8 cellular contexts compared by ENCODE assay signal in genomic region chr17:29617125-29617480, GRCh38. TPM values are rescaled to one million over a fixed set of nuclear protein-coding genes. Genes with fewer than 3 reads are reported as not detected.
A peak's percentile ranks its signal among the peaks of the same experiment; 100 is the strongest.
DNase-seq lines count a peak whose midpoint lies in the region; ATAC-seq and TF ChIP-seq lines count a peak whose summit lies in the region.

No MANE protein-coding gene starts in this region.

- TF ChIP-seq CTCF in 22Rv1 (IDR thresholded peaks at IDR 0.05) = peak; percentile 87
- TF ChIP-seq CTCF in tibial artery (IDR thresholded peaks at IDR 0.05) = peak; percentile 38 to 51

- H3K4me3 Mint-ChIP-seq in activated naive CD4-positive, alpha-beta T cell treated with anti-CD3 and anti-CD28 coated beads for 36 hours = peak overlapping the region; percentile 81

- CTCF ChIA-PET in activated naive CD4-positive, alpha-beta T cell treated with anti-CD3 and anti-CD28 coated beads for 36 hours (lab: Charles Lee) = interaction anchor here (0.6 to 8.6 kb wide), 47 partner anchors 8 to 394 kb away, joined by 3 to 91 read pairs (median 5); partner anchors contain the start of genes ABHD15, ANKRD13B, SSH2 and TP53I13

- DNase-seq in SK-MEL-5 (ENCODE audit: low read depth, low spot score) = peak; percentile 33
- peak; percentile 97 for DNase-seq in activated naive CD4-positive, alpha-beta T cell treated with anti-CD3 and anti-CD28 coated beads for 36 hours
- DNase-seq in head of caudate nucleus = peak; percentile 78 to 96 (median 91)
- peak; percentile 83 for DNase-seq in pons (ENCODE audit: low spot score)
- DNase-seq in tibial artery = peak; percentile 78 to 87

- H3K27me3 Mint-ChIP-seq in activated naive CD4-positive, alpha-beta T cell treated with anti-CD3 and anti-CD28 coated beads for 36 hours (ENCODE audit: low read depth) = peaks cover 9% of the 10 kb centered on the region

- WGBS in HUES64 = 7% methylated on average over 16 of the region's 16 CpGs

- peaks cover 3% of the 10 kb centered on the region for H3K36me3 Mint-ChIP-seq in activated naive CD4-positive, alpha-beta T cell treated with anti-CD3 and anti-CD28 coated beads for 36 hours (ENCODE audit: low read depth)

- H3K27me3 ChIP-seq in HUES64 (ENCODE audit: insufficient read depth, low read length) (peaks cover 82% of the 10 kb centered on the region), tibial artery (peaks cover 0 to 6% of the 10 kb centered on the region in 2 donors)

- H3K9me3 Mint-ChIP-seq in activated naive CD4-positive, alpha-beta T cell treated with anti-CD3 and anti-CD28 coated beads for 36 hours = no peaks in the 10 kb centered on the region

- peak overlapping the region; percentile 70 for H3K27ac ChIP-seq in 22Rv1
- no peak overlapping the region for H3K27ac ChIP-seq in HUES64 (ENCODE audit: low read depth, low read length)
- H3K27ac ChIP-seq in tibial artery = peak overlapping the region in 1 of 2 donors; percentile 15

- H3K4me1 Mint-ChIP-seq in activated naive CD4-positive, alpha-beta T cell treated with anti-CD3 and anti-CD28 coated beads for 36 hours (ENCODE audit: low read depth) = peaks cover 48% of the 10 kb centered on the region

- H3K4me3 ChIP-seq in HUES64 (ENCODE audit: low read length) = peak overlapping the region; percentile 65
- H3K4me3 ChIP-seq in tibial artery = peak overlapping the region; percentile 34 to 42

- H3K4me1 ChIP-seq in HUES64 (ENCODE audit: insufficient read depth, low read length) (peaks cover 19% of the 10 kb centered on the region), tibial artery (peaks cover 0 to 94% (median 73%) of the 10 kb centered on the region in 4 donors)

- ATAC-seq in GM18861 (IDR thresholded peaks at IDR 0.05; ENCODE audit: unreplicated experiment) = peak; percentile 42

- H3K36me3 ChIP-seq in HUES64 (ENCODE audit: insufficient read depth, low read length) (no peaks in the 10 kb centered on the region), tibial artery (no peaks in the 10 kb centered on the region)

- intact Hi-C loops in activated naive CD4-positive, alpha-beta T cell treated with anti-CD3 and anti-CD28 coated beads for 36 hours (cut with micrococcal nuclease) = loop anchor here (1.0 to 5.0 kb wide), 6 partner anchors 22 to 314 kb away; partner anchors contain the start of genes GIT1 and TAOK1
- intact Hi-C loops in head of caudate nucleus (cut with DNase I) = loop anchor here (5.0 kb wide), 1 partner anchor 315 kb away; the partner anchor contains the start of gene SSH2
- intact Hi-C loops in tibial artery (cut with DNase I; ENCODE audit: low total_unique reads) = no loop called here

- H3K9me3 ChIP-seq in HUES64 (ENCODE audit: insufficient read depth, low read depth, low read length) (no peaks in the 10 kb centered on the region), tibial artery (no peaks in the 10 kb centered on the region)

- in situ Hi-C loops in SK-MEL-5 (cut with HindIII; ENCODE audit: low pct_unique_long_range_greater_than_20kb, low sequenced_read_pairs) = no loop called here

- no peak overlapping the region for H3K9ac ChIP-seq in HUES64 (ENCODE audit: low read depth, low read length)

- H3K27ac Mint-ChIP-seq in activated naive CD4-positive, alpha-beta T cell treated with anti-CD3 and anti-CD28 coated beads for 36 hours = peak overlapping the region; percentile 80

RNA-seq across cellular contexts. Expression of gene CORO6, which starts 5.6 kb away (rescaled TPM):
- polyA plus RNA-seq in HUES64 (2013, experiment 1 of 2) = 1.1 TPM
- polyA plus RNA-seq in HUES64 (2013, experiment 2 of 2) = 2.1 TPM
- 0.13 and 0.21 TPM in 2 replicates for total RNA-seq in SK-MEL-5 (2014; rRNA removed; shearing (Covaris generic))
- polyA plus RNA-seq in SK-MEL-5 (2015; cell fraction: cytosol; rRNA removed) = 0.07 and 0.08 TPM in 2 replicates
- polyA plus RNA-seq in SK-MEL-5 (2015; cell fraction: nucleus; rRNA removed) = 7.9 and 10.8 TPM in 2 replicates
- 10 to 100 TPM; 24.8 to 27.3 TPM for total RNA-seq in activated naive CD4-positive, alpha-beta T cell treated with anti-CD3 and anti-CD28 coated beads for 36 hours

RNA-seq across cellular contexts. Expression of gene ANKRD13B, which starts 24.2 kb away (rescaled TPM):
- polyA plus RNA-seq in HUES64 (2013, experiment 1 of 2) = 12.1 TPM
- polyA plus RNA-seq in HUES64 (2013, experiment 2 of 2) = 12.9 TPM
- 3.0 and 5.3 TPM in 2 replicates for total RNA-seq in SK-MEL-5 (2014; rRNA removed; shearing (Covaris generic))
- 9.4 and 10.3 TPM in 2 replicates for polyA plus RNA-seq in SK-MEL-5 (2015; cell fraction: cytosol; rRNA removed)
- polyA plus RNA-seq in SK-MEL-5 (2015; cell fraction: nucleus; rRNA removed) = 49.9 and 69.6 TPM in 2 replicates
- 10 to 100 TPM; 14.1 to 14.6 TPM for total RNA-seq in activated naive CD4-positive, alpha-beta T cell treated with anti-CD3 and anti-CD28 coated beads for 36 hours

RNA-seq across cellular contexts. Expression of gene GIT1, which starts 27.7 kb away (rescaled TPM):
- polyA plus RNA-seq in HUES64 (2013, experiment 1 of 2) = 32.9 TPM
- 36.4 TPM for polyA plus RNA-seq in HUES64 (2013, experiment 2 of 2)
- 32.0 and 36.6 TPM in 2 replicates for total RNA-seq in SK-MEL-5 (2014; rRNA removed; shearing (Covaris generic))
- polyA plus RNA-seq in SK-MEL-5 (2015; cell fraction: cytosol; rRNA removed) = 86.2 and 108 TPM in 2 replicates
- polyA plus RNA-seq in SK-MEL-5 (2015; cell fraction: nucleus; rRNA removed) = 120 and 125 TPM in 2 replicates
- 10 to 100 TPM; 35.5 to 37.5 TPM for total RNA-seq in activated naive CD4-positive, alpha-beta T cell treated with anti-CD3 and anti-CD28 coated beads for 36 hours

RNA-seq across cellular contexts. Expression of gene TP53I13, which starts 48.6 kb away (rescaled TPM):
- polyA plus RNA-seq in HUES64 (2013, experiment 1 of 2) = 12.2 TPM
- polyA plus RNA-seq in HUES64 (2013, experiment 2 of 2) = 17.8 TPM
- total RNA-seq in SK-MEL-5 (2014; rRNA removed; shearing (Covaris generic)) = 54.9 and 71.5 TPM in 2 replicates
- 96.2 and 112 TPM in 2 replicates for polyA plus RNA-seq in SK-MEL-5 (2015; cell fraction: cytosol; rRNA removed)
- polyA plus RNA-seq in SK-MEL-5 (2015; cell fraction: nucleus; rRNA removed) = 56.2 and 78.7 TPM in 2 replicates
- 10 to 100 TPM; 30.9 to 37.2 TPM for total RNA-seq in activated naive CD4-positive, alpha-beta T cell treated with anti-CD3 and anti-CD28 coated beads for 36 hours

RNA-seq across cellular contexts. Expression of gene ABHD15, which starts 50.3 kb away (rescaled TPM):
- 0.40 TPM for polyA plus RNA-seq in HUES64 (2013, experiment 1 of 2)
- polyA plus RNA-seq in HUES64 (2013, experiment 2 of 2) = 0.63 TPM
- total RNA-seq in SK-MEL-5 (2014; rRNA removed; shearing (Covaris generic)) = 11.5 and 12.4 TPM in 2 replicates
- 15.2 and 15.5 TPM in 2 replicates for polyA plus RNA-seq in SK-MEL-5 (2015; cell fraction: cytosol; rRNA removed)
- 7.3 and 10.2 TPM in 2 replicates for polyA plus RNA-seq in SK-MEL-5 (2015; cell fraction: nucleus; rRNA removed)
- total RNA-seq in activated naive CD4-positive, alpha-beta T cell treated with anti-CD3 and anti-CD28 coated beads for 36 hours = 1 to 10 TPM; 3.7 to 4.0 TPM

Comparison
In these comparisons a context has a peak if more than half of its experiments do, and no peak if none do; other contexts are left out.
1. DNase-seq: peak in every context shown above with its lines; median percentile 97 in activated naive CD4-positive, alpha-beta T cell treated with anti-CD3 and anti-CD28 coated beads for 36 hours; 91 in head of caudate nucleus; 83 in pons; 82 in tibial artery; 33 in SK-MEL-5.
2. RNA of gene CORO6, which starts 5.6 kb away (total RNA-seq): 24.8 to 27.3 TPM in activated naive CD4-positive, alpha-beta T cell treated with anti-CD3 and anti-CD28 coated beads for 36 hours; 0.13 to 0.21 TPM in SK-MEL-5; every median in the first group is over 10 times any median in the second.